7 cellular contexts compared by ENCODE assay signal in the genomic region with DNA sequence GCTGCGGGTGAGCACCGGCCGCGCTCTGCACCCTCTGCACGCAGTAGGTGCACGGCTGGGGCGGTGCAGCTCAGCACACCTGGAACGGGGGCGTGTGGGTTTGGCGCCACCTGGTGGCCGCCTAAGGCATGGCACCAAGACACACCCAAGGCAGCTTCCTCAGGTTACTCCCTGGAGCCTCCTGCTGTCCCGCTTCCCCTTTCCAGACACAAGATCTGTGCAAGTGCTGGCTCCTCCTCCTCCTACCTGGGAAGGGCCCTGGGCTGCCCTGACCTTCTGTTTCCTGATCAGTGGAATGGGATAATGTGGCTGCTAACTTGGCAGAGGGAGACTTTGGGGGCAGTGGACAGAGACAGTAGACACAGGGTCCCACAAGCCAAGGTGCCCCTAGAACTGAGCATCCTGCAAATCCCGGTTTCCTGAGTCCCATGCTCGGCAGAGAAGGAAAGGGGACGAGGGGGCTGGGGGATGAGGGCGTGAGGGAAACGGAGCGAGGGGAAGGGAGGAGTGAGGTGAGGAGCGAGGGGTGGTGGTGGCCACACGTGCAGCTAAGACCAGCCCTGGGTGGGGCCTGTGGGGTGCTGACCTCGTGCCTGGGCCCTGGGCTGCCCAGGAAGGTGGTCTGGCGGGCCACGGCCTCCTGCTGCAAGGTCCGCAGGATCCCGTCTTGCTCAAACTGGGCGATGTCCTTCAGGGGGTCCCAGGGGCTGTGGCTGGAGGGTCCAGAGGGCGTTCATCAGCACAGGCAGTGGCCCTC. TPM values are rescaled to one million over a fixed set of nuclear protein-coding genes. Genes with fewer than 3 reads are reported as not detected.
DNase-seq lines count a peak whose midpoint lies in the region; ATAC-seq and TF ChIP-seq lines count a peak whose summit lies in the region.

No MANE protein-coding gene starts in this region.

- intact Hi-C loops in natural killer cell (cut with micrococcal nuclease): loop anchor here (2.0 kb wide), 3 partner anchors 55 to 559 kb away; no protein-coding TSS in a partner anchor

- H3K9ac ChIP-seq in NT2/D1 (ENCODE audit: insufficient read length, low read depth): peak overlapping the region; percentile 52

- H3K9me3 ChIP-seq in NT2/D1 (ENCODE audit: insufficient read depth, low read length): no peaks in the 10 kb centered on the region

- no peaks in the 10 kb centered on the region for H3K27me3 ChIP-seq in NT2/D1 (ENCODE audit: insufficient read depth, insufficient read length)

- ATAC-seq in HG03432 (IDR thresholded peaks at IDR 0.05; ENCODE audit: unreplicated experiment): peak; percentile 61
- ATAC-seq in esophagus mucosa: peak; percentile 85
- peak; percentile 80 to 89 (median 80) for ATAC-seq in natural killer cell

- no peak overlapping the region for H3K4me3 Mint-ChIP-seq in natural killer cell

- peaks cover 7% of the 10 kb centered on the region for H3K36me3 Mint-ChIP-seq in natural killer cell

- H3K4me1 ChIP-seq in NT2/D1 (ENCODE audit: insufficient read depth, insufficient read length): peaks cover 25% of the 10 kb centered on the region

- H3K27me3 Mint-ChIP-seq in natural killer cell (ENCODE audit: low read depth in 2 of 2): no peaks in the 10 kb centered on the region

- H3K4me3 ChIP-seq in NT2/D1 (ENCODE audit: insufficient read length, low read depth): no peak overlapping the region

- TF ChIP-seq CTCF in GM13976 (IDR thresholded peaks at IDR 0.05; ENCODE audit: borderline replicate concordance, control extremely low read depth, extremely low read depth, insufficient read depth, missing control alignments): peak; percentile 98
- TF ChIP-seq CTCF in natural killer cell (IDR thresholded peaks at IDR 0.05): peak; percentile 98

- in situ Hi-C loops in GM13976 (cut with MboI; ENCODE audit: low sequenced_read_pairs, unreplicated experiment): loop anchor here (10.0 kb wide), 1 partner anchor 57 kb away; no protein-coding TSS in a partner anchor

- H3K9me3 Mint-ChIP-seq in natural killer cell: no peaks in the 10 kb centered on the region

- peaks cover 0 to 23% of the 10 kb centered on the region in 2 donors for H3K4me1 Mint-ChIP-seq in natural killer cell

- DNase-seq in GM13976 (ENCODE audit: low spot score) (peak; percentile 96), NT2/D1 (ENCODE audit: low read depth, low spot score) (peak; percentile 83), natural killer cell (peak; percentile 66)
- peak; percentile 90 for DNase-seq in activated CD8-positive, alpha-beta memory T cell treated with anti-CD3 and anti-CD28 coated beads, Interleukin-2, amount 50 U/mL, for 48 hours
- peak; percentile 41 for DNase-seq in stimulated activated naive CD4-positive, alpha-beta T cell treated with Interleukin-2 at 50 U/mL for 16 hours (lab: John Stamatoyannopoulos, UW)

- H3K36me3 ChIP-seq in NT2/D1 (ENCODE audit: insufficient read depth, insufficient read length, low read length): peaks cover 41% of the 10 kb centered on the region

- peak overlapping the region in 1 of 2 donors; percentile 22 for H3K27ac Mint-ChIP-seq in natural killer cell

RNA-seq across cellular contexts. Expression of a gene that starts 34.8 kb away (rescaled TPM):
- total RNA-seq in esophagus mucosa (39.4 TPM), natural killer cell (10 to 100 TPM; 47.9 to 51.3 (median 50.3) TPM)

Comparison
In these comparisons a context has a peak if more than half of its experiments do, and no peak if none do; other contexts are left out.
1. DNase-seq: peak in every context shown above with its lines; median percentile 96 in GM13976; 90 in activated CD8-positive, alpha-beta memory T cell treated with anti-CD3 and anti-CD28 coated beads, Interleukin-2, amount 50 U/mL, for 48 hours; 83 in NT2/D1; 66 in natural killer cell; 41 in stimulated activated naive CD4-positive, alpha-beta T cell treated with Interleukin-2 at 50 U/mL for 16 hours.